ENCODE assay signal across 31 cellular contexts in genomic region chr15:60118146-60118545, GRCh38.
DNase-seq lines count a peak whose midpoint lies in the region; ATAC-seq and TF ChIP-seq lines count a peak whose summit lies in the region.
"Had no signal": no experiment of that assay in that cellular context is flagged by ENCODE, and none has a peak within 500 bp of the region (broad histone marks: within the 10 kb centered on the region; RNA-seq: fewer than 3 reads in every experiment).

No MANE protein-coding gene starts in this region.

- H3K9me3 ChIP-seq in HUES64 (ENCODE audit: insufficient read depth, low read depth, low read length) (no peaks in the 10 kb centered on the region), esophagus muscularis mucosa (no peaks in the 10 kb centered on the region), neural cell (ENCODE audit: low read length) (no peaks in the 10 kb centered on the region)
- H3K9me3 ChIP-seq: ascending aorta, BLaER1, heart right ventricle, SK-N-SH had no signal

- H2AFZ ChIP-seq in neural cell (ENCODE audit: low read depth, low read length) = no peak overlapping the region
- H2AFZ ChIP-seq: parathyroid adenoma had no signal

- no peak for TF ChIP-seq RAD21 in neural cell (conservative IDR thresholded peaks at IDR 0.05)

- H3K4me1 ChIP-seq in HUES64 (ENCODE audit: insufficient read depth, low read length) = peaks cover 70% of the 10 kb centered on the region
- no peaks in the 10 kb centered on the region for H3K4me1 ChIP-seq in esophagus muscularis mucosa
- H3K4me1 ChIP-seq: ascending aorta, BLaER1, heart right ventricle, parathyroid adenoma had no signal

- intact Hi-C loops in esophagus muscularis mucosa (cut with DNase I) = no loop called here

- 2% methylated on average over 8 of the region's 8 CpGs for whole genome bisulfite sequencing in HUES64
- WGBS in esophagus muscularis mucosa = 31% methylated on average over 8 of the region's 8 CpGs

- H3K9me2 ChIP-seq in neural cell (ENCODE audit: insufficient read depth, low read length) = no peaks in the 10 kb centered on the region
- H3K9me2 ChIP-seq: SK-N-SH had no signal

- peaks cover 17% of the 10 kb centered on the region for H3K27me3 ChIP-seq in HUES64 (ENCODE audit: insufficient read depth, low read length)
- peaks cover 0 to 61% (median 0%) of the 10 kb centered on the region in 4 donors for H3K27me3 ChIP-seq in esophagus muscularis mucosa
- H3K27me3 ChIP-seq in neural cell (ENCODE audit: insufficient read depth, low read depth, low read length) = peaks cover 35% of the 10 kb centered on the region
- H3K27me3 ChIP-seq: ascending aorta, BLaER1 had no signal

- H3K79me2 ChIP-seq in neural cell (replicated peaks; ENCODE audit: insufficient read depth, low read length) = no peaks in the 10 kb centered on the region
- H3K79me2 ChIP-seq: parathyroid adenoma had no signal

- TF ChIP-seq CTCF in esophagus muscularis mucosa (IDR thresholded peaks at IDR 0.05) (no peak), neural cell (IDR thresholded peaks at IDR 0.05; ENCODE audit: poor library complexity, severe bottlenecking) (no peak)

- DNase-seq in NCI-H748 (lab: John Stamatoyannopoulos, UW; ENCODE audit: unreplicated experiment) (peak; percentile 72), esophagus muscularis mucosa (ENCODE audit: extremely low spot score) (peak; percentile 62), SK-N-DZ (ENCODE audit: low spot score) (no peak)
- no peak for DNase-seq in effector CD8-positive, alpha-beta T cell (lab: John Stamatoyannopoulos, UW)
- DNase-seq: activated CD4-positive, CD25-positive, alpha-beta regulatory T cell; activated CD8-positive, alpha-beta memory T cell treated with anti-CD3 and anti-CD28 coated beads, Interleukin-2, amount 10 ng/mL, durations not matched to agents 7 days and 5 days; activated gamma-delta T cell treated with Interleukin-2 at 50 U/mL for 16 hours; activated naive CD8-positive, alpha-beta T cell treated with anti-CD3 and anti-CD28 coated beads, Interleukin-2, amount 10 ng/mL, durations not matched to agents 7 days and 5 days; activated T-cell treated with anti-CD3 and anti-CD28 coated beads, Interleukin-2, amount 50 U/mL, for 48 hours; EL; foreskin melanocyte; heart right ventricle; immature natural killer cell; Karpas-422; left colon; mammary epithelial cell; NCI-H1417 treated with DMSO at 0.1 percent for 48 hours; NCI-H2107; PC-3; retina; SK-N-SH; stimulated activated naive CD4-positive, alpha-beta T cell had no signal

- H3K4me3 ChIP-seq in HUES64 (ENCODE audit: low read length) (peak overlapping the region; percentile 50), esophagus muscularis mucosa (no peak overlapping the region), neural cell (ENCODE audit: low read length) (peak overlapping the region; percentile 13)
- H3K4me3 ChIP-seq: ascending aorta, BLaER1, cardiac muscle cell, coronary artery, heart right ventricle had no signal

- TF ChIP-seq EP300 in esophagus muscularis mucosa (IDR thresholded peaks at IDR 0.05) (no peak), neural cell (conservative IDR thresholded peaks at IDR 0.05; ENCODE audit: poor library complexity, severe bottlenecking) (no peak)

- H3K9ac ChIP-seq in HUES64 (ENCODE audit: low read depth, low read length) (peak overlapping the region; percentile 13; the same call in 1 of the 2 replicates), neural cell (ENCODE audit: low read length) (no peak overlapping the region)
- H3K9ac ChIP-seq: BLaER1, parathyroid adenoma, SK-N-SH had no signal

- no peak for TF ChIP-seq POLR2A in esophagus muscularis mucosa (IDR thresholded peaks at IDR 0.05; ENCODE audit: low read depth)

- no peaks in the 10 kb centered on the region for H4K20me1 ChIP-seq in neural cell (ENCODE audit: insufficient read depth)
- H4K20me1 ChIP-seq: BLaER1 had no signal

- no peak overlapping the region for H3K4me2 ChIP-seq in neural cell (ENCODE audit: low read length)
- H3K4me2 ChIP-seq: BLaER1, SK-N-SH had no signal

- H3K36me3 ChIP-seq in HUES64 (ENCODE audit: insufficient read depth, low read length) = no peaks in the 10 kb centered on the region
- H3K36me3 ChIP-seq in esophagus muscularis mucosa = no peaks in the 10 kb centered on the region
- H3K36me3 ChIP-seq in neural cell (ENCODE audit: insufficient read depth, low read length) = no peaks in the 10 kb centered on the region
- H3K36me3 ChIP-seq: ascending aorta, BLaER1, cardiac muscle cell, heart right ventricle had no signal

- H3K27ac ChIP-seq in HUES64 (ENCODE audit: low read depth, low read length) (peak overlapping the region; percentile 52; the same call in 1 of the 2 replicates), esophagus muscularis mucosa (replicated peaks in 1 of 4) (no peak overlapping the region), neural cell (ENCODE audit: low read length) (no peak overlapping the region)
- H3K27ac ChIP-seq: ascending aorta, BLaER1, cardiac muscle cell, coronary artery, heart right ventricle, parathyroid adenoma had no signal

- no peaks in the 10 kb centered on the region for H3F3A ChIP-seq in neural cell (ENCODE audit: insufficient read depth, low read length, poor library complexity, severe bottlenecking)

- ATAC-seq in HG02763 (IDR thresholded peaks at IDR 0.05; ENCODE audit: unreplicated experiment) = no peak
- ATAC-seq in GM18502 (IDR thresholded peaks at IDR 0.05; ENCODE audit: poor library complexity, unreplicated experiment) = no peak
- ATAC-seq: activated CD8-positive, alpha-beta memory T cell treated with anti-CD3 and anti-CD28 coated beads, Interleukin-2, amount 10 ng/mL, durations not matched to agents 7 days and 5 days; heart right ventricle; left colon; PC-3 had no signal

TF ChIP-seq in neural cell, 6 proteins besides CTCF, POLR2A, EP300 and RAD21:
- TF ChIP-seq TAF1 (IDR thresholded peaks at IDR 0.05; ENCODE audit: low read depth) (no peak), MXI1 (conservative IDR thresholded peaks at IDR 0.05; ENCODE audit: poor library complexity, severe bottlenecking) (no peak), SMC3 (conservative IDR thresholded peaks at IDR 0.05; ENCODE audit: poor library complexity) (no peak), POLR2AphosphoS5 (IDR thresholded peaks at IDR 0.05) (no peak), REST (IDR thresholded peaks at IDR 0.05; ENCODE audit: borderline replicate concordance) (no peak), EZH2 (IDR thresholded peaks at IDR 0.05; ENCODE audit: borderline replicate concordance, insufficient read depth, low read length, poor library complexity, severe bottlenecking) (no peak)

Comparison
In these comparisons a context has a peak if more than half of its experiments do, and no peak if none do; other contexts are left out.
1. H3K4me3 ChIP-seq: peak in HUES64 (single experiment) and neural cell (single experiment); none in esophagus muscularis mucosa (0 of 4).
2. DNase-seq: peak in NCI-H748 (single experiment) and esophagus muscularis mucosa (single experiment); none in effector CD8-positive, alpha-beta T cell (single experiment) and SK-N-DZ (single experiment).